In the genomic region with DNA sequence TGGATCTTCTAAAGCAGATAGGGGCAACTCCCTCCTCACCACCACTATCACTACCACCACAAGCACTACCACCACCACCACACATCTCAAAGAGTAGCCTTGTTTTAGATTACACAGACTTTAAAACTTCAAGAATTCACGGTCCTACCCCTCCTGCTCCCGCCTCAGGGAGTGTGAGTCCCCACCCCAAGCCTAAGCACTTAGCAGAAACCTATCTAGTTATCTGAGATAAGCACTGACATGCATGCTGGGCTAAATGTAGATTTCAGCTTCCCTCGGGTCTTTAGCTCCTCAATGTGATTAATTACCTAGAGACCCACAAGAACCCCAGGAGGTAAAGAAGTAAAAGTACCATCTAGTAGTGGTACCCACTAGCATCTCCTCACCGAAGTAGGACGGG, we compare ENCODE assay signal across 9 cellular contexts. TPM values are rescaled to one million over a fixed set of nuclear protein-coding genes. Genes with fewer than 3 reads are reported as not detected.
DNase-seq lines count a peak whose midpoint lies in the region; ATAC-seq, FAIRE-seq and TF ChIP-seq lines count a peak whose summit lies in the region.
"Had no signal": no experiment of that assay in that cellular context is flagged by ENCODE, and none has a peak within 500 bp of the region (broad histone marks: within the 10 kb centered on the region; RNA-seq: fewer than 3 reads in every experiment).

No MANE protein-coding gene starts in this region.

- CTCF ChIA-PET in activated CD4-positive, alpha-beta memory T cell treated with anti-CD3 and anti-CD28 coated beads, Interleukin-2, amount 10 ng/mL, durations not matched to agents 7 days and 5 days (lab: Charles Lee) = no interaction called here

- H3K9me3 ChIP-seq in HAP-1 = no peaks in the 10 kb centered on the region

- H3K27ac Mint-ChIP-seq in activated CD4-positive, alpha-beta memory T cell treated with anti-CD3 and anti-CD28 coated beads, Interleukin-2, amount 10 ng/mL, durations not matched to agents 7 days and 5 days = no peak overlapping the region

- H3K4me3 ChIP-seq in HAP-1 (peak overlapping the region; percentile 78), iPS-11a (ENCODE audit: low read depth, low read length) (peak overlapping the region; percentile 57), skin epidermis (peak overlapping the region; percentile 43 to 71 (median 61))

- H3K4me3 Mint-ChIP-seq in activated CD4-positive, alpha-beta memory T cell treated with anti-CD3 and anti-CD28 coated beads, Interleukin-2, amount 10 ng/mL, durations not matched to agents 7 days and 5 days = peak overlapping the region; percentile 75

- H3K27ac ChIP-seq in skin epidermis = peak overlapping the region in 2 of 21 experiments; percentile 57 to 67

- H3K4me1 Mint-ChIP-seq in activated CD4-positive, alpha-beta memory T cell treated with anti-CD3 and anti-CD28 coated beads, Interleukin-2, amount 10 ng/mL, durations not matched to agents 7 days and 5 days = peaks cover 16% of the 10 kb centered on the region

- no peak for ATAC-seq in GM21447 (IDR thresholded peaks at IDR 0.05; ENCODE audit: unreplicated experiment)

- no peak for FAIRE-seq in H54 (lab: Jason Lieb, UNC)

- POLR2A ChIA-PET in activated CD4-positive, alpha-beta memory T cell treated with anti-CD3 and anti-CD28 coated beads, Interleukin-2, amount 10 ng/mL, durations not matched to agents 7 days and 5 days (lab: Charles Lee) = no interaction called here

- TF ChIP-seq POLR2A in H54 (IDR thresholded peaks at IDR 0.05; ENCODE audit: low read depth, low read length) = no peak

- no peaks in the 10 kb centered on the region for H3K27me3 ChIP-seq in HAP-1 (ENCODE audit: low read depth)

- H3K9me3 Mint-ChIP-seq in activated CD4-positive, alpha-beta memory T cell treated with anti-CD3 and anti-CD28 coated beads, Interleukin-2, amount 10 ng/mL, durations not matched to agents 7 days and 5 days = no peaks in the 10 kb centered on the region

- H3K36me3 ChIP-seq in HAP-1 (replicated peaks) = no peaks in the 10 kb centered on the region

- DNase-seq in HAP-1 (ENCODE audit: low spot score in 2 of 2) (no peak), NCI-H524 (lab: John Stamatoyannopoulos, UW) (no peak), NCI-H1694 treated with DMSO at 0.1 percent for 48 hours (lab: John Stamatoyannopoulos, UW) (no peak), H54 (ENCODE audit: insufficient read length, low spot score) (no peak)
- no peak for DNase-seq in activated CD4-positive, alpha-beta memory T cell treated with anti-CD3 and anti-CD28 coated beads, Interleukin-2, amount 10 ng/mL, durations not matched to agents 7 days and 5 days
- DNase-seq: NCI-H146 had no signal

- no peaks in the 10 kb centered on the region for H3K36me3 Mint-ChIP-seq in activated CD4-positive, alpha-beta memory T cell treated with anti-CD3 and anti-CD28 coated beads, Interleukin-2, amount 10 ng/mL, durations not matched to agents 7 days and 5 days (ENCODE audit: low read depth)

- peaks cover 13% of the 10 kb centered on the region for H3K27me3 Mint-ChIP-seq in activated CD4-positive, alpha-beta memory T cell treated with anti-CD3 and anti-CD28 coated beads, Interleukin-2, amount 10 ng/mL, durations not matched to agents 7 days and 5 days

- in situ Hi-C loops in HAP-1 (cut with MboI; ENCODE audit: low sequenced_read_pairs) = no loop called here

- peaks cover 62% of the 10 kb centered on the region for H3K4me1 ChIP-seq in HAP-1

RNA-seq across cellular contexts. Expression of a gene that starts 0.8 kb away (rescaled TPM):
- total RNA-seq in activated CD4-positive, alpha-beta memory T cell treated with anti-CD3 and anti-CD28 coated beads, Interleukin-2, amount 10 ng/mL, durations not matched to agents 7 days and 5 days = under 1 TPM; 0.28 to 0.35 TPM
